In the genomic region with DNA sequence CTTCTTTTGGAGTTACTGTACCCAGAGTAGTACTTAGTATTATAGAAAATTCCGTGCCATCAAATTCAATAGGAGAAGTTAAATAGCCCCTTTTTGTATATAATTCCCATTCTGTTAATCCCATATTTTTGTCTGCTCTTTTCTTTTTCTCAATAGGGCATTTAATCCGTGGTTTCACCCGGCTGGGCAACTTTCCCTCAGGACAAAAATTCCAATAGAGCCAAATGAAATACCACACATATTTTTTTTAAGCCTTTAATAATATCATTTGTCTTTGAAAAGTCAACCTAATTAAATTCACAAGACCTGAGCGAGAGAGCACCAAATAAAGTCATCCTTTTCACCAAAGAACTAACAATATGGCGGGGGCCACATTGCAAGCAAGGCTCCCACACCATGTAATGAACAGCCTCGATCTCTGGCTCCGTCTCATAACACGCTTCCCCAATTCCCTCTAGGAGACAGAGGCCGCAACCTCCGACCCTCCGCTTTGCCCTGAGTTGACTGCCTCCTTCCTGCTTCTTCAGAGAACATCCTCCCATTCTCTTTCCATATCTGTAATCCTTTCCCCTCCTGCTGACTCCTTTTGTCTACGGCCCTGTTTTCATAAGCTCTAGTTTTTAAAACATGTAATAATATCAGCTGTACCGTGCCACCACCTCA, we compare ENCODE assay signal across 13 cellular contexts. TPM values are rescaled to one million over a fixed set of nuclear protein-coding genes. Genes with fewer than 3 reads are reported as not detected.
A peak's percentile ranks its signal among the peaks of the same experiment; 100 is the strongest.
DNase-seq lines count a peak whose midpoint lies in the region; ATAC-seq and TF ChIP-seq lines count a peak whose summit lies in the region.
"Had no signal": no experiment of that assay in that cellular context is flagged by ENCODE, and none has a peak within 500 bp of the region (broad histone marks: within the 10 kb centered on the region; RNA-seq: fewer than 3 reads in every experiment).

No MANE protein-coding gene starts in this region.

- DNase-seq in EH (ENCODE audit: low read depth) (peak; percentile 29), SJSA1 (ENCODE audit: low read depth in 1 of 2, low spot score in 2 of 2) (no peak), neural progenitor cell (ENCODE audit: low spot score) (peak; percentile 47), NCI-H1930 (lab: John Stamatoyannopoulos, UW) (no peak), COLO668 (lab: John Stamatoyannopoulos, UW; ENCODE audit: unreplicated experiment) (no peak), NCI-H526 treated with DMSO at 0.1 percent for 48 hours (lab: John Stamatoyannopoulos, UW) (no peak)
- DNase-seq: activated CD4-positive, alpha-beta T cell treated with anti-CD3 and anti-CD28 coated beads, Interleukin-2, amount 50 U/mL, for 48 hours; BE2C; stimulated activated naive CD8-positive, alpha-beta T cell treated with anti-CD3 and anti-CD28 coated beads, Interleukin-15, amount 100 ng/mL, for 72 hours had no signal

- H3K4me3 ChIP-seq in SJSA1, result no peak overlapping the region
- H3K4me3 ChIP-seq in gastroesophageal sphincter, result no peak overlapping the region
- peak overlapping the region; percentile 25 for H3K4me3 ChIP-seq in neural progenitor cell
- H3K4me3 ChIP-seq: lung had no signal

- H3K27me3 ChIP-seq in SJSA1 (replicated peaks), result no peaks in the 10 kb centered on the region
- no peaks in the 10 kb centered on the region for H3K27me3 ChIP-seq in gastroesophageal sphincter
- H3K27me3 ChIP-seq in neural progenitor cell, result no peaks in the 10 kb centered on the region
- H3K27me3 ChIP-seq: heart right ventricle had no signal

- no peak for TF ChIP-seq EP300 in gastroesophageal sphincter (IDR thresholded peaks at IDR 0.05)

- no peak overlapping the region for H2AFZ ChIP-seq in neural progenitor cell (replicated peaks)

- TF ChIP-seq POLR2A in gastroesophageal sphincter (IDR thresholded peaks at IDR 0.05), result no peak

- H3K9me3 Mint-ChIP-seq in neural progenitor cell, result no peaks in the 10 kb centered on the region

- H3K27ac Mint-ChIP-seq in neural progenitor cell, result peak overlapping the region; percentile 55

- WGBS in gastroesophageal sphincter (ENCODE audit: low coverage in 1 of 2), 2 donors, result 58 to 69% methylated on average over 12 to 13 of the region's 13 CpGs

- H3K9ac ChIP-seq in neural progenitor cell, result no peak overlapping the region

- TF ChIP-seq CTCF in gastroesophageal sphincter (IDR thresholded peaks at IDR 0.05) (no peak), neural progenitor cell (IDR thresholded peaks at IDR 0.05) (no peak)

- 0 out of 2 replicates have a peak overlapping the region, but pooled peaks have one; percentile 4 for H3K27ac ChIP-seq in SJSA1
- peak overlapping the region; percentile 44 to 67 (median 66) for H3K27ac ChIP-seq in gastroesophageal sphincter
- H3K27ac ChIP-seq in neural progenitor cell, result peak overlapping the region; percentile 21

- H3K27me3 Mint-ChIP-seq in neural progenitor cell (ENCODE audit: insufficient read depth, low read depth), result peaks cover 2% of the 10 kb centered on the region
- H3K27me3 Mint-ChIP-seq: stimulated activated naive CD8-positive, alpha-beta T cell treated with anti-CD3 and anti-CD28 coated beads, Interleukin-15, amount 100 ng/mL, for 72 hours had no signal

- H3K4me1 ChIP-seq in SJSA1 (replicated peaks) (peaks cover 12% of the 10 kb centered on the region), gastroesophageal sphincter (peaks cover 0 to 37% (median 5%) of the 10 kb centered on the region in 3 donors), neural progenitor cell (peaks cover 27% of the 10 kb centered on the region)
- H3K4me1 ChIP-seq: BE2C had no signal

- H3K9me3 ChIP-seq in SJSA1 (replicated peaks), result no peaks in the 10 kb centered on the region
- H3K9me3 ChIP-seq in gastroesophageal sphincter, result no peaks in the 10 kb centered on the region
- no peaks in the 10 kb centered on the region for H3K9me3 ChIP-seq in neural progenitor cell (ENCODE audit: low read depth)
- H3K9me3 ChIP-seq: BE2C, heart right ventricle had no signal

- H3K79me2 ChIP-seq in neural progenitor cell (ENCODE audit: low read depth), result no peaks in the 10 kb centered on the region

- peaks cover 25% of the 10 kb centered on the region for H3K36me3 Mint-ChIP-seq in neural progenitor cell

- H3K36me3 ChIP-seq in SJSA1 (0 out of 2 replicates have a peak, but pooled peaks cover 4% of the 10 kb centered on the region), gastroesophageal sphincter (no peaks in the 10 kb centered on the region), neural progenitor cell (no peaks in the 10 kb centered on the region)
- H3K36me3 ChIP-seq: BE2C had no signal

- H3K4me3 Mint-ChIP-seq in neural progenitor cell, result peak overlapping the region; percentile 64

- peaks cover 55% of the 10 kb centered on the region for H3K4me1 Mint-ChIP-seq in neural progenitor cell

- ATAC-seq in gastroesophageal sphincter, result no peak
- ATAC-seq in HG03280 (IDR thresholded peaks at IDR 0.05; ENCODE audit: unreplicated experiment), result no peak
- ATAC-seq: stimulated activated naive CD8-positive, alpha-beta T cell treated with anti-CD3 and anti-CD28 coated beads, Interleukin-15, amount 100 ng/mL, for 72 hours had no signal

- peaks cover 20% of the 10 kb centered on the region for H3F3A ChIP-seq in neural progenitor cell (ENCODE audit: low read depth)

- peak overlapping the region; percentile 67 for H3K4me2 ChIP-seq in neural progenitor cell

- peaks cover 13% of the 10 kb centered on the region for H4K20me1 ChIP-seq in neural progenitor cell (ENCODE audit: low read depth)

RNA-seq across cellular contexts. Expression of gene NHSL1, which starts 13.6 kb away (rescaled TPM):
- 6.6 and 13.9 TPM in 2 replicates for total RNA-seq in SJSA1 (2014; rRNA removed; shearing (Covaris generic))
- total RNA-seq in gastroesophageal sphincter, result 1 to 10 TPM; 5.7 to 9.3 (median 7.9) TPM
- total RNA-seq in neural progenitor cell (ENCODE audit: low replicate concordance), result 7.7 and 12.1 TPM in 2 replicates

Comparison
In these comparisons a context has a peak if more than half of its experiments do, and no peak if none do; other contexts are left out.
1. DNase-seq: peak in EH (single experiment) and neural progenitor cell (single experiment); none in SJSA1 (0 of 2), NCI-H1930 (0 of 2), COLO668 (single experiment) and NCI-H526 treated with DMSO at 0.1 percent for 48 hours (single experiment).
2. H3K27ac ChIP-seq: peak in every context shown above with its lines; median percentile 66 in gastroesophageal sphincter; 21 in neural progenitor cell; 4 in SJSA1.